ENCODE assay signal across 2 cellular contexts in the genomic region with DNA sequence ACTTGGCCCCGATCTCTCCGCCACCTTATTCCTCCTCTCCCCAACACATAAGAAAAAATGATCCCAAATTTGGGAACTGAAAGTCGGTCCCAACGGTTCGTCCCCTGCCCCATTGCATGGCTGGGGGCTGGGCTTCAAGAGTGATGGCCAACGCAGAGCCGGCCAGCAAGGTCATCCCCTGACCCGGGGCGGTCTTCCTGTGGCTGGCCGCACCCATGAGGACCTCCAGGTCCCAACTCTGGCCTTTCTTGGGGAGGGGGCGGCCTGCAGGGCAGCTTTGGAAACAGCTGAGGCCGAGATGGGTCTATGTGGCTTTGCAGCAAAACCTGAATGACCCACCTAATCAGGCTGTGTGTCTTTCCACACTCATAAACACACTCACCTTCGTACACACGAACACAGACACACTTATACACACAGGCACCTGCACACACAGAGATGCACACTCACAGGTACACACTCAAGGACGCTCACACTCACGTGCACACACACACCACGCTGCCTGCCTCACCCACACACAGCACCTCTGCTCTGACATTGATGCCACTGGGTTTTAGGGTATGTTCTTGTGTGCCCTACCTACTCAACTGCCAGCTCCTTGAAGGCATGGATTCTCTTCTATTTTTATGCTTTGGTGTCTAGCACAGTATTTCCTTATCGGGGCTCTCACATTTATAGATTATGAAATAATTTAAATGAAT.
TF ChIP-seq lines count a peak whose summit lies in the region.

No MANE protein-coding gene starts in this region.

TF ChIP-seq in liver, 16 proteins besides CTCF, POLR2A, EP300 and RAD21:
- TF ChIP-seq, protein P1, sequence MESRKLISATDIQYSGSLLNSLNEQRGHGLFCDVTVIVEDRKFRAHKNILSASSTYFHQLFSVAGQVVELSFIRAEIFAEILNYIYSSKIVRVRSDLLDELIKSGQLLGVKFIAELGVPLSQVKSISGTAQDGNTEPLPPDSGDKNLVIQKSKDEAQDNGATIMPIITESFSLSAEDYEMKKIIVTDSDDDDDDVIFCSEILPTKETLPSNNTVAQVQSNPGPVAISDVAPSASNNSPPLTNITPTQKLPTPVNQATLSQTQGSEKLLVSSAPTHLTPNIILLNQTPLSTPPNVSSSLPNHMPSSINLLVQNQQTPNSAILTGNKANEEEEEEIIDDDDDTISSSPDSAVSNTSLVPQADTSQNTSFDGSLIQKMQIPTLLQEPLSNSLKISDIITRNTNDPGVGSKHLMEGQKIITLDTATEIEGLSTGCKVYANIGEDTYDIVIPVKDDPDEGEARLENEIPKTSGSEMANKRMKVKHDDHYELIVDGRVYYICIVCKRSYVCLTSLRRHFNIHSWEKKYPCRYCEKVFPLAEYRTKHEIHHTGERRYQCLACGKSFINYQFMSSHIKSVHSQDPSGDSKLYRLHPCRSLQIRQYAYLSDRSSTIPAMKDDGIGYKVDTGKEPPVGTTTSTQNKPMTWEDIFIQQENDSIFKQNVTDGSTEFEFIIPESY (IDR thresholded peaks at IDR 0.05): no peak

TF ChIP-seq in HepG2, 621 proteins besides CTCF, POLR2A, EP300 and RAD21:
- TF ChIP-seq ZNF570 (CRISPR knock-in tag; IDR thresholded peaks at IDR 0.05; ENCODE audit: borderline replicate concordance) (no peak), ZNF616 (CRISPR knock-in tag; IDR thresholded peaks at IDR 0.05; ENCODE audit: low read depth) (no peak), SRSF4 (IDR thresholded peaks at IDR 0.05; ENCODE audit: low read depth, low read length, poor library complexity, severe bottlenecking) (no peak), MAZ (IDR thresholded peaks at IDR 0.05; ENCODE audit: borderline replicate concordance, low read depth, low read length) (no peak), MAZ (CRISPR knock-in tag; IDR thresholded peaks at IDR 0.05; ENCODE audit: low read depth) (no peak), ZSCAN31 (CRISPR knock-in tag; IDR thresholded peaks at IDR 0.05; ENCODE audit: low read depth) (no peak), U2AF1 (optimal IDR thresholded peaks at IDR 0.05; ENCODE audit: low read depth, low read length) (no peak), HOXA5 (CRISPR knock-in tag; IDR thresholded peaks at IDR 0.05) (no peak), ZNF629 (CRISPR knock-in tag; conservative IDR thresholded peaks at IDR 0.05) (no peak), HMG20B (CRISPR knock-in tag; conservative IDR thresholded peaks at IDR 0.05) (no peak), SAP130 (CRISPR knock-in tag; IDR thresholded peaks at IDR 0.05; ENCODE audit: low read depth) (no peak), HNF4A (CRISPR knock-in tag; IDR thresholded peaks at IDR 0.05) (no peak), ZNF12 (CRISPR knock-in tag; IDR thresholded peaks at IDR 0.05) (no peak), AGO2 (optimal IDR thresholded peaks at IDR 0.05; ENCODE audit: low read depth, low read length) (no peak)
- TF ChIP-seq, protein P2, sequence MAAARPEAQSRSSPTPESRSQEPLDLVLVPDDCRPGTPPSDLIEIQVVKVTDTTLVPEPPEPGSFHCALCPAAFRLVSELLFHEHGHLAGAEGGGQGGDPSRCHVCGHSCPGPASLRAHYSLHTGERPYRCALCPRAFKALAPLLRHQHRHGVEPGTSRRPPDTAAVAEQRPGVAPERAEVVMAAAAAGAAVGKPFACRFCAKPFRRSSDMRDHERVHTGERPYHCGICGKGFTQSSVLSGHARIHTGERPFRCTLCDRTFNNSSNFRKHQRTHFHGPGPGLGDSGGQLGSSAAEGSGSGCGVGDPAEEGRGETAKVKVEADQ (CRISPR knock-in tag; IDR thresholded peaks at IDR 0.05; ENCODE audit: borderline replicate concordance): no peak
- TF ChIP-seq, protein P3, sequence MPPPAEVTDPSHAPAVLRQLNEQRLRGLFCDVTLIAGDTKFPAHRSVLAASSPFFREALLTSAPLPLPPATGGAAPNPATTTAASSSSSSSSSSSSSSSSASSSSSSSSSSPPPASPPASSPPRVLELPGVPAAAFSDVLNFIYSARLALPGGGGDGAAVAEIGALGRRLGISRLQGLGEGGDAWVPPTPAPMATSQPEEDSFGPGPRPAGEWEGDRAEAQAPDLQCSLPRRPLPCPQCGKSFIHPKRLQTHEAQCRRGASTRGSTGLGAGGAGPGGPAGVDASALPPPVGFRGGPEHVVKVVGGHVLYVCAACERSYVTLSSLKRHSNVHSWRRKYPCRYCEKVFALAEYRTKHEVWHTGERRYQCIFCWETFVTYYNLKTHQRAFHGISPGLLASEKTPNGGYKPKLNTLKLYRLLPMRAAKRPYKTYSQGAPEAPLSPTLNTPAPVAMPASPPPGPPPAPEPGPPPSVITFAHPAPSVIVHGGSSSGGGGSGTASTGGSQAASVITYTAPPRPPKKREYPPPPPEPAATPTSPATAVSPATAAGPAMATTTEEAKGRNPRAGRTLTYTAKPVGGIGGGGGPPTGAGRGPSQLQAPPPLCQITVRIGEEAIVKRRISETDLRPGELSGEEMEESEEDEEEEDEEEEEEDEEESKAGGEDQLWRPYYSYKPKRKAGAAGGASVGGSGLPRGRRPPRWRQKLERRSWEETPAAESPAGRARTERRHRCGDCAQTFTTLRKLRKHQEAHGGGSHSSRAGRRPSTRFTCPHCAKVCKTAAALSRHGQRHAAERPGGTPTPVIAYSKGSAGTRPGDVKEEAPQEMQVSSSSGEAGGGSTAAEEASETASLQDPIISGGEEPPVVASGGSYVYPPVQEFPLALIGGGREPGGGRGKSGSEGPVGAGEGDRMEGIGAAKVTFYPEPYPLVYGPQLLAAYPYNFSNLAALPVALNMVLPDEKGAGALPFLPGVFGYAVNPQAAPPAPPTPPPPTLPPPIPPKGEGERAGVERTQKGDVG (CRISPR knock-in tag; IDR thresholded peaks at IDR 0.05; ENCODE audit: borderline replicate concordance): no peak
- TF ChIP-seq, protein P4, sequence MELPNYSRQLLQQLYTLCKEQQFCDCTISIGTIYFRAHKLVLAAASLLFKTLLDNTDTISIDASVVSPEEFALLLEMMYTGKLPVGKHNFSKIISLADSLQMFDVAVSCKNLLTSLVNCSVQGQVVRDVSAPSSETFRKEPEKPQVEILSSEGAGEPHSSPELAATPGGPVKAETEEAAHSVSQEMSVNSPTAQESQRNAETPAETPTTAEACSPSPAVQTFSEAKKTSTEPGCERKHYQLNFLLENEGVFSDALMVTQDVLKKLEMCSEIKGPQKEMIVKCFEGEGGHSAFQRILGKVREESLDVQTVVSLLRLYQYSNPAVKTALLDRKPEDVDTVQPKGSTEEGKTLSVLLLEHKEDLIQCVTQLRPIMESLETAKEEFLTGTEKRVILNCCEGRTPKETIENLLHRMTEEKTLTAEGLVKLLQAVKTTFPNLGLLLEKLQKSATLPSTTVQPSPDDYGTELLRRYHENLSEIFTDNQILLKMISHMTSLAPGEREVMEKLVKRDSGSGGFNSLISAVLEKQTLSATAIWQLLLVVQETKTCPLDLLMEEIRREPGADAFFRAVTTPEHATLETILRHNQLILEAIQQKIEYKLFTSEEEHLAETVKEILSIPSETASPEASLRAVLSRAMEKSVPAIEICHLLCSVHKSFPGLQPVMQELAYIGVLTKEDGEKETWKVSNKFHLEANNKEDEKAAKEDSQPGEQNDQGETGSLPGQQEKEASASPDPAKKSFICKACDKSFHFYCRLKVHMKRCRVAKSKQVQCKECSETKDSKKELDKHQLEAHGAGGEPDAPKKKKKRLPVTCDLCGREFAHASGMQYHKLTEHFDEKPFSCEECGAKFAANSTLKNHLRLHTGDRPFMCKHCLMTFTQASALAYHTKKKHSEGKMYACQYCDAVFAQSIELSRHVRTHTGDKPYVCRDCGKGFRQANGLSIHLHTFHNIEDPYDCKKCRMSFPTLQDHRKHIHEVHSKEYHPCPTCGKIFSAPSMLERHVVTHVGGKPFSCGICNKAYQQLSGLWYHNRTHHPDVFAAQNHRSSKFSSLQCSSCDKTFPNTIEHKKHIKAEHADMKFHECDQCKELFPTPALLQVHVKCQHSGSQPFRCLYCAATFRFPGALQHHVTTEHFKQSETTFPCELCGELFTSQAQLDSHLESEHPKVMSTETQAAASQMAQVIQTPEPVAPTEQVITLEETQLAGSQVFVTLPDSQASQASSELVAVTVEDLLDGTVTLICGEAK (IDR thresholded peaks at IDR 0.05): no peak
- TF ChIP-seq, protein P4 (CRISPR knock-in tag; IDR thresholded peaks at IDR 0.05): no peak
- TF ChIP-seq, protein P5, sequence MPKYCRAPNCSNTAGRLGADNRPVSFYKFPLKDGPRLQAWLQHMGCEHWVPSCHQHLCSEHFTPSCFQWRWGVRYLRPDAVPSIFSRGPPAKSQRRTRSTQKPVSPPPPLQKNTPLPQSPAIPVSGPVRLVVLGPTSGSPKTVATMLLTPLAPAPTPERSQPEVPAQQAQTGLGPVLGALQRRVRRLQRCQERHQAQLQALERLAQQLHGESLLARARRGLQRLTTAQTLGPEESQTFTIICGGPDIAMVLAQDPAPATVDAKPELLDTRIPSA (CRISPR knock-in tag; IDR thresholded peaks at IDR 0.05; ENCODE audit: borderline replicate concordance): no peak
- TF ChIP-seq, protein P6, sequence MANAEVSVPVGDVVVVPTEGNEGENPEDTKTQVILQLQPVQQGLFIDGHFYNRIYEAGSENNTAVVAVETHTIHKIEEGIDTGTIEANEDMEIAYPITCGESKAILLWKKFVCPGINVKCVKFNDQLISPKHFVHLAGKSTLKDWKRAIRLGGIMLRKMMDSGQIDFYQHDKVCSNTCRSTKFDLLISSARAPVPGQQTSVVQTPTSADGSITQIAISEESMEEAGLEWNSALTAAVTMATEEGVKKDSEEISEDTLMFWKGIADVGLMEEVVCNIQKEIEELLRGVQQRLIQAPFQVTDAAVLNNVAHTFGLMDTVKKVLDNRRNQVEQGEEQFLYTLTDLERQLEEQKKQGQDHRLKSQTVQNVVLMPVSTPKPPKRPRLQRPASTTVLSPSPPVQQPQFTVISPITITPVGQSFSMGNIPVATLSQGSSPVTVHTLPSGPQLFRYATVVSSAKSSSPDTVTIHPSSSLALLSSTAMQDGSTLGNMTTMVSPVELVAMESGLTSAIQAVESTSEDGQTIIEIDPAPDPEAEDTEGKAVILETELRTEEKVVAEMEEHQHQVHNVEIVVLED (CRISPR knock-in tag; IDR thresholded peaks at IDR 0.05; ENCODE audit: borderline replicate concordance): no peak
